ENCODE assay signal across 25 cellular contexts in genomic region chr6:125304970-125305369, GRCh38.
"Had no signal": no experiment of that assay in that cellular context is flagged by ENCODE, and none has a peak within 500 bp of the region (broad histone marks: within the 10 kb centered on the region; RNA-seq: fewer than 3 reads in every experiment).

No MANE protein-coding gene starts in this region.

- H3K36me3 ChIP-seq: left ventricle myocardium inferior, ovary, thyroid gland, transverse colon had no signal

- H3K4me3 ChIP-seq: left ventricle myocardium inferior, lung, mucosa of descending colon, ovary, skin epidermis, stomach, testis, thyroid gland, transverse colon, upper lobe of right lung had no signal

- H3K9me3 ChIP-seq: mucosa of descending colon, ovary, stomach, testis, thyroid gland, transverse colon, upper lobe of right lung had no signal

- H3K27me3 ChIP-seq: ovary, stomach, testis, thyroid gland, transverse colon, upper lobe of right lung had no signal

- FAIRE-seq: urothelium cell line had no signal

- ATAC-seq: mucosa of descending colon; naive thymus-derived CD4-positive, alpha-beta T cell; natural killer cell treated with Interleukin-12 subunit alpha and Interleukin-12 subunit beta and Interleukin-15 and Interleukin-18, amount 100 ng/mL, for 72 hours; right cardiac atrium; sciatic nerve; stimulated activated naive B cell treated with anti-CD40 and anti-IgM and Interleukin-4, amounts not matched to agents 10 μg/mL and 1 μg/mL and 100 μg/mL, for 72 hours; stimulated activated naive CD8-positive, alpha-beta T cell treated with anti-CD3 and anti-CD28 coated beads, Interleukin-15, Interleukin-2, amounts not matched to agents 100 U/mL and 50 U/mL, for 24 hours; upper lobe of right lung had no signal

- H3K4me3 Mint-ChIP-seq: naive thymus-derived CD4-positive, alpha-beta T cell; natural killer cell treated with Interleukin-12 subunit alpha and Interleukin-12 subunit beta and Interleukin-15 and Interleukin-18, amount 100 ng/mL, for 72 hours; stimulated activated naive B cell treated with anti-CD40 and anti-IgM and Interleukin-4, amounts not matched to agents 10 μg/mL and 1 μg/mL and 100 μg/mL, for 72 hours had no signal

- H3K27ac ChIP-seq: left ventricle myocardium inferior, ovary, skin epidermis, stomach, testis, thyroid gland, transverse colon, upper lobe of right lung had no signal

- DNase-seq: islet precursor cell; left ventricle myocardium inferior; mesendoderm; midbrain; mucosa of descending colon; naive thymus-derived CD4-positive, alpha-beta T cell; ovary; right cardiac atrium; stimulated activated CD4-positive, alpha-beta T cell treated with anti-CD3 and anti-CD28 coated beads, Interleukin-12 subunit alpha, Interleukin-12 subunit beta, amount 100 ng/mL, for 4 hours; stimulated activated CD4-positive, alpha-beta T cell treated with anti-CD3 and anti-CD28 coated beads, Interleukin-15, amount 100 ng/mL, for 24 hours; stimulated activated CD4-positive, alpha-beta T cell treated with anti-CD3 and anti-CD28 coated beads, Interleukin-2, amount 100 ng/mL, for 24 hours; stimulated activated CD4-positive, alpha-beta T cell treated with anti-CD3 and anti-CD28 coated beads, Interleukin-4, amount 100 ng/mL, for 1 hour; stimulated activated naive B cell treated with anti-CD40 and anti-IgM and Interleukin-4, amounts not matched to agents 10 μg/mL and 1 μg/mL and 100 μg/mL, for 72 hours; stimulated activated naive CD8-positive, alpha-beta T cell treated with anti-CD3 and anti-CD28 coated beads, Interleukin-15, Interleukin-2, amounts not matched to agents 100 U/mL and 50 U/mL, for 24 hours; stomach; testis; thyroid gland; transverse colon; upper lobe of right lung had no signal

- H3K27ac Mint-ChIP-seq: progenitor cell of endocrine pancreas; stimulated activated naive B cell treated with anti-CD40 and anti-IgM and Interleukin-4, amounts not matched to agents 10 μg/mL and 1 μg/mL and 100 μg/mL, for 72 hours had no signal
